Comparison of ENCODE assay signal across 8 cellular contexts in the genomic region with DNA sequence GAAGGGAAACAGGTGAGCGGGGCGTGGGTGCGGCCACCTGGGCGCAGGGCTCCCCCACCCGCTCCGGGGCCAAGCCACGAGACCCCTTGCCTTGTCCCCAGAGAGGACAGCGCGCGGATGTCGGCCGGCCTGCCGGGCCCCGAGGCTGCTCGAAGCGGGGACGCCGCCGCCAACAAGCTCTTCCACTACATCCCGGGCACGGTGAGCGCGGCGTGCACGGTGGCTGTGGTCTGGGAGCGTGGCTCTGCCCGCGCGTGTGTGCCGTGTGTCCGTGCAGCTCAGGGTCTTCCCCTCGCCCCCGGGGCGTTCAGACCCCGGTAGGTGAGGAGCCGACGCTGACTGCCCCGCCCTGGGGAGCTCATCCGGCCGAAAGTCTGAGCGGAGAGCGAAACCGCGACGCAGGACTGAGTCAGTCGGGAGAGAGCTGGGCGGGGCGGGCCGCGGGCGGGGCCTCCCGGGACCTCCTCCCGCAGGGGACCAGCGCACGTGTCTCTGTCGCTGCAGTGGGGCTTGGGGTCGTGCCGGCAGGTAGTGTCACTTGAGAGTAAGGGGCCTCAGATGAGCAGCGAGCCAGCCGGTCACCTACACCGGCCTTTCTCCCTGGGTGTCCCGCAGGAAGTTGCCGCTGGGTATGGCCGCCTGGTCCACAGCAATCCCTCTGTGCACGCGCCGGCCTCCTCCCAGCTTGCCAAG. TPM values are rescaled to one million over a fixed set of nuclear protein-coding genes. Genes with fewer than 3 reads are reported as not detected.
DNase-seq lines count a peak whose midpoint lies in the region; ATAC-seq, FAIRE-seq and TF ChIP-seq lines count a peak whose summit lies in the region.

No MANE protein-coding gene starts in this region.

- intact Hi-C loops in PC-9 (cut with micrococcal nuclease; ENCODE audit: unreplicated experiment), result no loop called here

- BruUV-seq in PC-9 (replicated peaks; lab: Mats Ljungman, UMichigan), result TSS peak; percentile 84

- H3K4me3 ChIP-seq in PC-9 (peak overlapping the region; percentile 83), trophoblast cell (ENCODE audit: low read depth, low read length) (peak overlapping the region; percentile 64), upper lobe of left lung (peak overlapping the region; percentile 50 to 80 (median 72))

- H2BK12ac ChIP-seq in trophoblast cell (ENCODE audit: low read length), result peak overlapping the region; percentile 10

- H3K27ac ChIP-seq in PC-9 (peak overlapping the region; percentile 99), trophoblast cell (ENCODE audit: low read depth, low read length) (no peak overlapping the region), upper lobe of left lung (peak overlapping the region; percentile 73 to 89 (median 81))

- DNase-seq in GM12892 (ENCODE audit: insufficient read length) (peak; percentile 97), PC-9 (peak; percentile 70 to 74), glomerular visceral epithelial cell (ENCODE audit: extremely low spot score) (peak; percentile 80), trophoblast cell (peak; percentile 65 to 75), upper lobe of left lung (peak; percentile 83 to 95)
- DNase-seq in activated effector memory CD4-positive, alpha-beta T cell treated with anti-CD3 and anti-CD28 coated beads, Interleukin-2, amount 50 U/mL, for 16 hours, result peak; percentile 93

- H3K79me1 ChIP-seq in trophoblast cell (ENCODE audit: low read length), result peaks cover 4% of the 10 kb centered on the region

- no peak overlapping the region for H3K23ac ChIP-seq in trophoblast cell (ENCODE audit: low read length)

- H4K91ac ChIP-seq in trophoblast cell (ENCODE audit: low read depth, low read length), result peak overlapping the region; percentile 80

- peak overlapping the region; percentile 57 for H4K12ac ChIP-seq in trophoblast cell (ENCODE audit: low read depth, low read length)

- H3K4me1 ChIP-seq in PC-9 (replicated peaks; ENCODE audit: insufficient read depth) (peaks cover 14% of the 10 kb centered on the region), trophoblast cell (ENCODE audit: control insufficient read depth in 1 of 2, insufficient read depth in 2 of 2, low read length in 2 of 2) (peaks cover 18 to 23% of the 10 kb centered on the region in 2 experiments), upper lobe of left lung (peaks cover 12 to 20% (median 16%) of the 10 kb centered on the region in 4 donors)

- TF ChIP-seq POLR2A in GM12892 (IDR thresholded peaks at IDR 0.05; ENCODE audit: low read depth, low read length) (no peak), upper lobe of left lung (IDR thresholded peaks at IDR 0.05) (peak in 1 of 4 donors; percentile 63)

- H4K8ac ChIP-seq in trophoblast cell (ENCODE audit: low read depth, low read length), result peak overlapping the region; percentile 79

- POLR2A ChIA-PET in PC-9 (lab: Charles Lee; ENCODE audit: unreplicated experiment), result interaction anchor here (0.6 to 0.7 kb wide), 3 partner anchors 18 to 107 kb away, joined by 3 to 4 read pairs (median 3); a partner anchor contains a TSS

- peak overlapping the region; percentile 10 for H3K18ac ChIP-seq in trophoblast cell (ENCODE audit: low read length)

- TF ChIP-seq CTCF in PC-9 (conservative IDR thresholded peaks at IDR 0.05) (0 out of 2 replicates have a peak, but pooled peaks have one; percentile 21), upper lobe of left lung (IDR thresholded peaks at IDR 0.05) (no peak)

- H3K14ac ChIP-seq in trophoblast cell (ENCODE audit: low read length), result peak overlapping the region; percentile 85

- WGBS in trophoblast cell (ENCODE audit: extremely low coverage, insufficient coverage, insufficient read length), result no CpG with 5 or more reads among the region's 67 CpGs
- 1% methylated on average over 40 of the region's 67 CpGs; no CpG with 5 or more reads in 1 of the 2 donors for WGBS in upper lobe of left lung, 2 donors

- peak overlapping the region; percentile 22 for H2AK5ac ChIP-seq in trophoblast cell (ENCODE audit: low read length)

- H2AFZ ChIP-seq in PC-9 (peak overlapping the region; percentile 66), trophoblast cell (ENCODE audit: insufficient read depth, low read length, poor library complexity) (peak overlapping the region; percentile 32)

- no peaks in the 10 kb centered on the region for H3K27me3 ChIP-seq in PC-9 (ENCODE audit: insufficient read depth, low read depth)
- H3K27me3 ChIP-seq in trophoblast cell (ENCODE audit: insufficient read depth, low read length), result peaks cover 3% of the 10 kb centered on the region
- H3K27me3 ChIP-seq in upper lobe of left lung, result peaks cover 0 to 18% (median 9%) of the 10 kb centered on the region in 4 donors

- CTCF ChIA-PET in PC-9 (lab: Charles Lee), result interaction anchor here (0.6 to 1.0 kb wide), 3 partner anchors 10 to 953 kb away, joined by 3 read pairs; no protein-coding TSS in a partner anchor

- no peak overlapping the region for H3K4ac ChIP-seq in trophoblast cell (ENCODE audit: low read depth, low read length)

- H3K9ac ChIP-seq in trophoblast cell (ENCODE audit: low read length), result peak overlapping the region; percentile 1

- no peak for TF ChIP-seq EP300 in upper lobe of left lung (IDR thresholded peaks at IDR 0.05)

- no peaks in the 10 kb centered on the region for H4K20me1 ChIP-seq in PC-9 (ENCODE audit: insufficient read depth)

- H3F3A ChIP-seq in PC-9 (ENCODE audit: insufficient read depth, low read depth), result peaks cover 37% of the 10 kb centered on the region; the same call in 1 of the 2 replicates

- peak overlapping the region; percentile 65 for H2BK120ac ChIP-seq in trophoblast cell (ENCODE audit: insufficient read depth, low read length, poor library complexity)

- H3K79me2 ChIP-seq in PC-9 (ENCODE audit: low read depth), result peaks cover 4% of the 10 kb centered on the region; the same call in 1 of the 2 replicates
- H3K79me2 ChIP-seq in trophoblast cell (ENCODE audit: control insufficient read depth, insufficient read depth, low read length, poor library complexity), result no peaks in the 10 kb centered on the region

- H3K36me3 ChIP-seq in PC-9 (ENCODE audit: low read depth) (no peaks in the 10 kb centered on the region), trophoblast cell (ENCODE audit: control insufficient read depth in 1 of 2, insufficient read depth in 2 of 2, low read length in 2 of 2) (peaks cover 23 to 32% of the 10 kb centered on the region in 2 experiments), upper lobe of left lung (peaks cover 0 to 14% (median 7%) of the 10 kb centered on the region in 4 donors)

- ATAC-seq in HG02678 (IDR thresholded peaks at IDR 0.05; ENCODE audit: unreplicated experiment) (peak; percentile 76), upper lobe of left lung (ENCODE audit: low FRiP score in 2 of 2) (peak; percentile 61 to 86), SK-N-SH treated with all-trans-retinoic acid at 6 μM for 48 hours (no peak)

- H3K9me3 ChIP-seq in PC-9 (ENCODE audit: insufficient read depth, low read depth) (no peaks in the 10 kb centered on the region), trophoblast cell (ENCODE audit: insufficient read depth, low read depth, low read length) (peaks cover 1% of the 10 kb centered on the region), upper lobe of left lung (no peaks in the 10 kb centered on the region)

- FAIRE-seq in GM12892 (lab: Jason Lieb, UNC), result peak; percentile 89

- peak overlapping the region; percentile 28 for H2BK5ac ChIP-seq in trophoblast cell (ENCODE audit: low read depth, low read length, poor library complexity)

- peak overlapping the region; percentile 81 for H3K4me2 ChIP-seq in PC-9
- peak overlapping the region; percentile 79 for H3K4me2 ChIP-seq in trophoblast cell (ENCODE audit: low read length)

- no peaks in the 10 kb centered on the region for H3K9me2 ChIP-seq in PC-9 (ENCODE audit: insufficient read depth)

TF ChIP-seq in SK-N-SH treated with all-trans-retinoic acid at 6 μM for 48 hours, 23 proteins besides CTCF, POLR2A, EP300 and RAD21 (continues in another document):
- TF ChIP-seq, protein P1, sequence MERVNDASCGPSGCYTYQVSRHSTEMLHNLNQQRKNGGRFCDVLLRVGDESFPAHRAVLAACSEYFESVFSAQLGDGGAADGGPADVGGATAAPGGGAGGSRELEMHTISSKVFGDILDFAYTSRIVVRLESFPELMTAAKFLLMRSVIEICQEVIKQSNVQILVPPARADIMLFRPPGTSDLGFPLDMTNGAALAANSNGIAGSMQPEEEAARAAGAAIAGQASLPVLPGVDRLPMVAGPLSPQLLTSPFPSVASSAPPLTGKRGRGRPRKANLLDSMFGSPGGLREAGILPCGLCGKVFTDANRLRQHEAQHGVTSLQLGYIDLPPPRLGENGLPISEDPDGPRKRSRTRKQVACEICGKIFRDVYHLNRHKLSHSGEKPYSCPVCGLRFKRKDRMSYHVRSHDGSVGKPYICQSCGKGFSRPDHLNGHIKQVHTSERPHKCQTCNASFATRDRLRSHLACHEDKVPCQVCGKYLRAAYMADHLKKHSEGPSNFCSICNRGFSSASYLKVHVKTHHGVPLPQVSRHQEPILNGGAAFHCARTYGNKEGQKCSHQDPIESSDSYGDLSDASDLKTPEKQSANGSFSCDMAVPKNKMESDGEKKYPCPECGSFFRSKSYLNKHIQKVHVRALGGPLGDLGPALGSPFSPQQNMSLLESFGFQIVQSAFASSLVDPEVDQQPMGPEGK (CRISPR knock-in tag; IDR thresholded peaks at IDR 0.05; ENCODE audit: borderline replicate concordance), result no peak
- TF ChIP-seq BACH2 (CRISPR knock-in tag; IDR thresholded peaks at IDR 0.05; ENCODE audit: borderline replicate concordance), result no peak
- TF ChIP-seq ZNF70 (CRISPR knock-in tag; IDR thresholded peaks at IDR 0.05), result no peak

RNA-seq across cellular contexts. Expression of a gene that starts 0.5 kb away (rescaled TPM):
- 0.11 TPM for polyA plus RNA-seq in GM12892 (2012; ENCODE audit: missing spikeins)
- total RNA-seq in PC-9 (2021) (9.1 and 11.9 TPM in 2 replicates), upper lobe of left lung (10 to 100 TPM in 1 of 6 donors, 1 to 10 TPM in 5; 1.1 to 11.5 (median 1.6) TPM)
- polyA plus RNA-seq in trophoblast cell (2013), result 1.9 and 2.1 TPM in 2 replicates

RNA-seq across cellular contexts. Expression of a gene that starts 6.4 kb away (rescaled TPM):
- polyA plus RNA-seq in GM12892 (2012; ENCODE audit: missing spikeins), result 8.9 TPM
- total RNA-seq in PC-9 (2021), result 16.8 and 22.7 TPM in 2 replicates
- 18.1 and 18.5 TPM in 2 replicates for polyA plus RNA-seq in trophoblast cell (2013)
- 10 to 100 TPM in 4 of 6 donors, 1 to 10 TPM in 2; 4.7 to 45.1 (median 16.5) TPM for total RNA-seq in upper lobe of left lung

RNA-seq across cellular contexts. Expression of a gene that starts 7.7 kb away (rescaled TPM):
- 37.8 TPM for polyA plus RNA-seq in GM12892 (2012; ENCODE audit: missing spikeins)
- total RNA-seq in PC-9 (2021), result 86.4 and 100 TPM in 2 replicates
- 41.5 and 42.0 TPM in 2 replicates for polyA plus RNA-seq in trophoblast cell (2013)
- total RNA-seq in upper lobe of left lung, result 10 to 100 TPM; 28.7 to 66.0 (median 51.0) TPM

RNA-seq across cellular contexts. Expression of a gene that starts 15.1 kb away (rescaled TPM):
- not detected for polyA plus RNA-seq in GM12892 (2012; ENCODE audit: missing spikeins)
- total RNA-seq in PC-9 (2021) (0.60 and 0.81 TPM in 2 replicates), upper lobe of left lung (1 to 10 TPM in 1 of 6 donors, under 1 TPM in 3, not detected in 2; 0.15 to 1.0 (median 0.36) TPM)
- not detected in 2 replicates for polyA plus RNA-seq in trophoblast cell (2013)

RNA-seq across cellular contexts. Expression of a gene that starts 33.1 kb away (rescaled TPM):
- not detected for polyA plus RNA-seq in GM12892 (2012; ENCODE audit: missing spikeins)
- total RNA-seq in PC-9 (2021) (19.2 and 41.8 TPM in 2 replicates), upper lobe of left lung (10 to 100 TPM; 26.5 to 55.0 (median 35.0) TPM)
- polyA plus RNA-seq in trophoblast cell (2013), result 20.5 and 21.2 TPM in 2 replicates
